Comparison of ENCODE assay signal across 8 cellular contexts in genomic region chr11:75525433-75526191, GRCh38. TPM values are rescaled to one million over a fixed set of nuclear protein-coding genes. Genes with fewer than 3 reads are reported as not detected.
DNase-seq lines count a peak whose midpoint lies in the region; ATAC-seq and TF ChIP-seq lines count a peak whose summit lies in the region.

A gene with protein sequence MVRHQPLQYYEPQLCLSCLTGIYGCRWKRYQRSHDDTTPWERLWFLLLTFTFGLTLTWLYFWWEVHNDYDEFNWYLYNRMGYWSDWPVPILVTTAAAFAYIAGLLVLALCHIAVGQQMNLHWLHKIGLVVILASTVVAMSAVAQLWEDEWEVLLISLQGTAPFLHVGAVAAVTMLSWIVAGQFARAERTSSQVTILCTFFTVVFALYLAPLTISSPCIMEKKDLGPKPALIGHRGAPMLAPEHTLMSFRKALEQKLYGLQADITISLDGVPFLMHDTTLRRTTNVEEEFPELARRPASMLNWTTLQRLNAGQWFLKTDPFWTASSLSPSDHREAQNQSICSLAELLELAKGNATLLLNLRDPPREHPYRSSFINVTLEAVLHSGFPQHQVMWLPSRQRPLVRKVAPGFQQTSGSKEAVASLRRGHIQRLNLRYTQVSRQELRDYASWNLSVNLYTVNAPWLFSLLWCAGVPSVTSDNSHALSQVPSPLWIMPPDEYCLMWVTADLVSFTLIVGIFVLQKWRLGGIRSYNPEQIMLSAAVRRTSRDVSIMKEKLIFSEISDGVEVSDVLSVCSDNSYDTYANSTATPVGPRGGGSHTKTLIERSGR (minus strand): TSS chr11:75525941. CDS start chr11:75477735, 48,206 bp downstream.

- CTCF ChIA-PET in activated CD4-positive, alpha-beta memory T cell treated with anti-CD3 and anti-CD28 coated beads, Interleukin-2, amount 10 ng/mL, durations not matched to agents 7 days and 5 days (lab: Charles Lee) = interaction anchor here (0.7 to 2.0 kb wide), 11 partner anchors 9 to 125 kb away, joined by 3 to 15 read pairs (median 4); no protein-coding TSS in a partner anchor

- peak; percentile 33 for TF ChIP-seq CTCF in CD14-positive monocyte (IDR thresholded peaks at IDR 0.05)

- H3K4me1 Mint-ChIP-seq in CD14-positive monocyte (peaks cover 28% of the 10 kb centered on the region), memory B cell (peaks cover 28% of the 10 kb centered on the region)
- peaks cover 51% of the 10 kb centered on the region for H3K4me1 Mint-ChIP-seq in activated CD4-positive, alpha-beta memory T cell treated with anti-CD3 and anti-CD28 coated beads, Interleukin-2, amount 10 ng/mL, durations not matched to agents 7 days and 5 days

- H3K27ac Mint-ChIP-seq in CD14-positive monocyte (peak within 1 kb of the TSS in 4 of 7 donors; percentile 19 to 64 (median 44)), memory B cell (peak within 1 kb of the TSS; percentile 84)
- peak within 1 kb of the TSS; percentile 67 for H3K27ac Mint-ChIP-seq in activated CD4-positive, alpha-beta memory T cell treated with anti-CD3 and anti-CD28 coated beads, Interleukin-2, amount 10 ng/mL, durations not matched to agents 7 days and 5 days

- H3K27me3 Mint-ChIP-seq in CD14-positive monocyte (ENCODE audit: low read depth in 3 of 3) = peaks cover 17 to 36% (median 29%) of the 10 kb centered on the region in 3 donors
- H3K27me3 Mint-ChIP-seq in activated CD4-positive, alpha-beta memory T cell treated with anti-CD3 and anti-CD28 coated beads, Interleukin-2, amount 10 ng/mL, durations not matched to agents 7 days and 5 days = peaks cover 9% of the 10 kb centered on the region
- H3K27me3 Mint-ChIP-seq in memory B cell = peaks cover 2% of the 10 kb centered on the region

- intact Hi-C loops in CD14-positive monocyte (cut with micrococcal nuclease) = no loop called here

- H3K4me3 Mint-ChIP-seq in CD14-positive monocyte = peak within 1 kb of the TSS; percentile 90 to 95
- H3K4me3 Mint-ChIP-seq in activated CD4-positive, alpha-beta memory T cell treated with anti-CD3 and anti-CD28 coated beads, Interleukin-2, amount 10 ng/mL, durations not matched to agents 7 days and 5 days = peak within 1 kb of the TSS; percentile 94
- peak within 1 kb of the TSS; percentile 89 for H3K4me3 Mint-ChIP-seq in memory B cell

- peak; percentile 87 for ATAC-seq in GM19372 (IDR thresholded peaks at IDR 0.05; ENCODE audit: low read depth, unreplicated experiment)
- ATAC-seq in HG03565 (IDR thresholded peaks at IDR 0.05; ENCODE audit: unreplicated experiment) = peak; percentile 66
- ATAC-seq in memory B cell (ENCODE audit: low read depth) = peak; percentile 88

- POLR2A ChIA-PET in activated CD4-positive, alpha-beta memory T cell treated with anti-CD3 and anti-CD28 coated beads, Interleukin-2, amount 10 ng/mL, durations not matched to agents 7 days and 5 days (lab: Charles Lee) = interaction anchor here (0.7 to 4.4 kb wide), 15 partner anchors 8 to 143 kb away, joined by 3 to 29 read pairs (median 5); partner anchors contain the start of gene MAP6

- peak; percentile 81 for DNase-seq in CD14-positive monocyte (ENCODE audit: low spot score)
- peak; percentile 86 for DNase-seq in NCI-H774 (lab: John Stamatoyannopoulos, UW)
- peak; percentile 93 for DNase-seq in activated CD4-positive, alpha-beta memory T cell treated with anti-CD3 and anti-CD28 coated beads, Interleukin-2, amount 10 ng/mL, durations not matched to agents 7 days and 5 days
- DNase-seq in effector CD8-positive, alpha-beta T cell (lab: John Stamatoyannopoulos, UW) = peak; percentile 80
- peak; percentile 83 to 87 for DNase-seq in memory B cell (ENCODE audit: low spot score in 2 of 2)
- peak; percentile 62 for DNase-seq in stimulated activated CD8-positive, alpha-beta memory T cell treated with anti-CD3 and anti-CD28 coated beads, Interleukin-12 subunit alpha, Interleukin-12 subunit beta, amount 100 ng/mL, for 1 hour (ENCODE audit: low read depth)

- H3K36me3 Mint-ChIP-seq in CD14-positive monocyte (peaks cover 0 to 3% of the 10 kb centered on the region in 2 donors), memory B cell (no peaks in the 10 kb centered on the region)
- H3K36me3 Mint-ChIP-seq in activated CD4-positive, alpha-beta memory T cell treated with anti-CD3 and anti-CD28 coated beads, Interleukin-2, amount 10 ng/mL, durations not matched to agents 7 days and 5 days (ENCODE audit: low read depth) = peaks cover 2% of the 10 kb centered on the region

- H3K9me3 Mint-ChIP-seq in CD14-positive monocyte (peaks cover 0 to 5% (median 0%) of the 10 kb centered on the region in 7 donors), memory B cell (no peaks in the 10 kb centered on the region)
- no peaks in the 10 kb centered on the region for H3K9me3 Mint-ChIP-seq in activated CD4-positive, alpha-beta memory T cell treated with anti-CD3 and anti-CD28 coated beads, Interleukin-2, amount 10 ng/mL, durations not matched to agents 7 days and 5 days

RNA-seq across cellular contexts. Expression of the gene that starts here (rescaled TPM):
- polyA plus RNA-seq in CD14-positive monocyte = 1 to 10 TPM; 4.9 to 7.6 TPM
- 100 to 1,000 TPM; 107 to 109 TPM for total RNA-seq in activated CD4-positive, alpha-beta memory T cell treated with anti-CD3 and anti-CD28 coated beads, Interleukin-2, amount 10 ng/mL, durations not matched to agents 7 days and 5 days

Comparison
In these comparisons a context has a peak if more than half of its experiments do, and no peak if none do; other contexts are left out.
1. Peak in every context shown above with its lines: DNase-seq and ATAC-seq.